Comparison of ENCODE assay signal across 16 cellular contexts in the genomic region with DNA sequence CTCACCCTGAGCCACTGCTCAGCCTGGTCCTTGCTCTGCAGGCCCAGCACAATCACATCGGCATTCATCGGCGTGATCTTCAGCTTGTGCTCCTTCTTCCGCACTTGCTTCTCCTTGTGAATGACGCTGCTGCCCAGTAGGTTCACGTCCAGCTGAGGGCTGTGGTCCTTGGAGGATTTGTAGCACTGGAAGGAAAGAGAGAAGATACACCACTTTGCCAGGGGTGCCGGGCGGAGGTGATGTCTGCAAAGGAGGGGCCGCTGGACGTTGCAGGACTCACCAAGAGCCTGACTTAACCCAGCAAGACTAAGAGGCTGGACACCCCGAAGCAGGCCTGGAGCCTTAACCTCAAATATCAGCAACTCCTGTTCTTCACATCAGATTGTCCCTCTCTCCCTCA.
A peak's percentile ranks its signal among the peaks of the same experiment; 100 is the strongest.
DNase-seq lines count a peak whose midpoint lies in the region; ATAC-seq, FAIRE-seq and TF ChIP-seq lines count a peak whose summit lies in the region.
"Had no signal": no experiment of that assay in that cellular context is flagged by ENCODE, and none has a peak within 500 bp of the region (broad histone marks: within the 10 kb centered on the region; RNA-seq: fewer than 3 reads in every experiment).

No MANE protein-coding gene starts in this region.

- H3K27ac ChIP-seq in Peyer's patch: no peak overlapping the region
- no peak overlapping the region for H3K27ac ChIP-seq in astrocyte (ENCODE audit: low read depth, low read length)
- H3K27ac ChIP-seq: A549, C4-2B had no signal

- peak overlapping the region; percentile 37 for H3K27ac Mint-ChIP-seq in astrocyte (ENCODE audit: unreplicated experiment)
- no peak overlapping the region for H3K27ac Mint-ChIP-seq in activated T-helper 17 cell treated with anti-CD3 and anti-CD28 coated beads, Interleukin-2, amount 50 U/mL, for 72 hours
- H3K27ac Mint-ChIP-seq: CD4-positive, alpha-beta memory T cell had no signal

- ATAC-seq in sciatic nerve: no peak
- ATAC-seq in activated T-helper 17 cell treated with anti-CD3 and anti-CD28 coated beads, Interleukin-2, amount 50 U/mL, for 72 hours (replicated peaks): no peak
- ATAC-seq in GM18498 (IDR thresholded peaks at IDR 0.05; ENCODE audit: unreplicated experiment): no peak
- no peak for ATAC-seq in SK-N-SH treated with all-trans-retinoic acid at 6 μM for 48 hours
- no peak for ATAC-seq in GM19467 (IDR thresholded peaks at IDR 0.05; ENCODE audit: unreplicated experiment)
- ATAC-seq: A549, GM12878 had no signal

- DNase-seq in Peyer's patch (peak in 2 of 3 donors; percentile 37), astrocyte (ENCODE audit: low read depth) (no peak), islet precursor cell (peak; percentile 29), sciatic nerve (ENCODE audit: low spot score) (peak; percentile 39)
- DNase-seq: BE2C; CD4-positive, alpha-beta memory T cell; DMS79 had no signal

- TF ChIP-seq CTCF in Peyer's patch (IDR thresholded peaks at IDR 0.05) (no peak), astrocyte (IDR thresholded peaks at IDR 0.05; ENCODE audit: insufficient read depth, low read depth, low read length) (no peak)

- no peaks in the 10 kb centered on the region for H4K20me1 ChIP-seq in astrocyte (ENCODE audit: insufficient read depth, low read length)

- no peak overlapping the region for H3K4me2 ChIP-seq in astrocyte (ENCODE audit: low read length)
- H3K4me2 ChIP-seq: A549 had no signal

- TF ChIP-seq POLR2A in Peyer's patch (IDR thresholded peaks at IDR 0.05): no peak

- no peaks in the 10 kb centered on the region for H3K27me3 ChIP-seq in Peyer's patch
- H3K27me3 ChIP-seq in astrocyte (ENCODE audit: insufficient read depth, low read length): no peaks in the 10 kb centered on the region
- H3K27me3 ChIP-seq: BE2C had no signal

- H2AFZ ChIP-seq in astrocyte (ENCODE audit: low read depth, low read length): no peak overlapping the region

- H3K4me1 ChIP-seq in Peyer's patch: no peaks in the 10 kb centered on the region
- H3K4me1 ChIP-seq in astrocyte (ENCODE audit: insufficient read depth, low read length): peaks cover 10% of the 10 kb centered on the region
- H3K4me1 ChIP-seq: A549, BE2C, HAP-1 had no signal

- H3K36me3 Mint-ChIP-seq in astrocyte (ENCODE audit: low read depth, unreplicated experiment): peaks cover 8% of the 10 kb centered on the region
- no peaks in the 10 kb centered on the region for H3K36me3 Mint-ChIP-seq in activated T-helper 17 cell treated with anti-CD3 and anti-CD28 coated beads, Interleukin-2, amount 50 U/mL, for 72 hours (ENCODE audit: low read depth)
- H3K36me3 Mint-ChIP-seq: CD4-positive, alpha-beta memory T cell had no signal

- H3K79me2 ChIP-seq in astrocyte (ENCODE audit: insufficient read depth, low read length): no peaks in the 10 kb centered on the region

- no peak for FAIRE-seq in astrocyte (lab: Jason Lieb, UNC)
- FAIRE-seq: A549, GM12878, H1 had no signal

- no peak overlapping the region for H3K4me3 ChIP-seq in Peyer's patch
- no peak overlapping the region for H3K4me3 ChIP-seq in astrocyte (ENCODE audit: insufficient read depth, low read depth, low read length)
- H3K4me3 ChIP-seq: A549, GM12878, HAP-1 had no signal

- H3K27me3 Mint-ChIP-seq in astrocyte (ENCODE audit: low read depth, unreplicated experiment): no peaks in the 10 kb centered on the region
- peaks cover 9% of the 10 kb centered on the region for H3K27me3 Mint-ChIP-seq in activated T-helper 17 cell treated with anti-CD3 and anti-CD28 coated beads, Interleukin-2, amount 50 U/mL, for 72 hours

- no peaks in the 10 kb centered on the region for H3K9me3 Mint-ChIP-seq in astrocyte (ENCODE audit: unreplicated experiment)
- H3K9me3 Mint-ChIP-seq in activated T-helper 17 cell treated with anti-CD3 and anti-CD28 coated beads, Interleukin-2, amount 50 U/mL, for 72 hours: no peaks in the 10 kb centered on the region
- H3K9me3 Mint-ChIP-seq: CD4-positive, alpha-beta memory T cell had no signal

- intact Hi-C loops in sciatic nerve (cut with DNase I): no loop called here

- H3K9me3 ChIP-seq in Peyer's patch (no peaks in the 10 kb centered on the region), astrocyte (ENCODE audit: insufficient read depth, low read depth, low read length) (no peaks in the 10 kb centered on the region)
- H3K9me3 ChIP-seq: A549, BE2C, HAP-1 had no signal

- H3K9ac ChIP-seq in astrocyte (ENCODE audit: low read length): no peak overlapping the region

- H3K4me3 Mint-ChIP-seq in astrocyte (ENCODE audit: unreplicated experiment): no peak overlapping the region
- H3K4me3 Mint-ChIP-seq in activated T-helper 17 cell treated with anti-CD3 and anti-CD28 coated beads, Interleukin-2, amount 50 U/mL, for 72 hours: no peak overlapping the region
- H3K4me3 Mint-ChIP-seq: CD4-positive, alpha-beta memory T cell had no signal

- peaks cover 13% of the 10 kb centered on the region for H3K4me1 Mint-ChIP-seq in astrocyte (ENCODE audit: low read depth, unreplicated experiment)
- no peaks in the 10 kb centered on the region for H3K4me1 Mint-ChIP-seq in activated T-helper 17 cell treated with anti-CD3 and anti-CD28 coated beads, Interleukin-2, amount 50 U/mL, for 72 hours
- H3K4me1 Mint-ChIP-seq: CD4-positive, alpha-beta memory T cell had no signal

- H3K36me3 ChIP-seq in Peyer's patch: peaks cover 0 to 12% (median 0%) of the 10 kb centered on the region in 3 donors
- H3K36me3 ChIP-seq in astrocyte (ENCODE audit: insufficient read depth, low read length): no peaks in the 10 kb centered on the region
- H3K36me3 ChIP-seq: BE2C, HAP-1 had no signal

TF ChIP-seq in SK-N-SH treated with all-trans-retinoic acid at 6 μM for 48 hours, 23 proteins besides CTCF, POLR2A, EP300 and RAD21 (continues in another document):
- TF ChIP-seq RARB (CRISPR knock-in tag; IDR thresholded peaks at IDR 0.05) (no peak), ZNF565 (CRISPR knock-in tag; conservative IDR thresholded peaks at IDR 0.05; ENCODE audit: low read depth) (no peak), ESRRG (CRISPR knock-in tag; IDR thresholded peaks at IDR 0.05) (no peak), OSR1 (CRISPR knock-in tag; IDR thresholded peaks at IDR 0.05) (no peak), BACH2 (CRISPR knock-in tag; IDR thresholded peaks at IDR 0.05; ENCODE audit: borderline replicate concordance) (no peak), ARNTL (CRISPR knock-in tag; IDR thresholded peaks at IDR 0.05; ENCODE audit: borderline replicate concordance, low read depth) (no peak), ZNF70 (CRISPR knock-in tag; IDR thresholded peaks at IDR 0.05) (no peak), CSDC2 (CRISPR knock-in tag; IDR thresholded peaks at IDR 0.05) (no peak), ZNF8 (CRISPR knock-in tag; IDR thresholded peaks at IDR 0.05) (no peak), TCF4 (CRISPR knock-in tag; IDR thresholded peaks at IDR 0.05; ENCODE audit: borderline replicate concordance) (no peak)
- TF ChIP-seq, protein P1, sequence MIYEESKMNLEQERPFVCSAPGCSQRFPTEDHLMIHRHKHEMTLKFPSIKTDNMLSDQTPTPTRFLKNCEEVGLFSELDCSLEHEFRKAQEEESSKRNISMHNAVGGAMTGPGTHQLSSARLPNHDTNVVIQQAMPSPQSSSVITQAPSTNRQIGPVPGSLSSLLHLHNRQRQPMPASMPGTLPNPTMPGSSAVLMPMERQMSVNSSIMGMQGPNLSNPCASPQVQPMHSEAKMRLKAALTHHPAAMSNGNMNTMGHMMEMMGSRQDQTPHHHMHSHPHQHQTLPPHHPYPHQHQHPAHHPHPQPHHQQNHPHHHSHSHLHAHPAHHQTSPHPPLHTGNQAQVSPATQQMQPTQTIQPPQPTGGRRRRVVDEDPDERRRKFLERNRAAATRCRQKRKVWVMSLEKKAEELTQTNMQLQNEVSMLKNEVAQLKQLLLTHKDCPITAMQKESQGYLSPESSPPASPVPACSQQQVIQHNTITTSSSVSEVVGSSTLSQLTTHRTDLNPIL (CRISPR knock-in tag; IDR thresholded peaks at IDR 0.05; ENCODE audit: low read depth): no peak
- TF ChIP-seq, protein P2, sequence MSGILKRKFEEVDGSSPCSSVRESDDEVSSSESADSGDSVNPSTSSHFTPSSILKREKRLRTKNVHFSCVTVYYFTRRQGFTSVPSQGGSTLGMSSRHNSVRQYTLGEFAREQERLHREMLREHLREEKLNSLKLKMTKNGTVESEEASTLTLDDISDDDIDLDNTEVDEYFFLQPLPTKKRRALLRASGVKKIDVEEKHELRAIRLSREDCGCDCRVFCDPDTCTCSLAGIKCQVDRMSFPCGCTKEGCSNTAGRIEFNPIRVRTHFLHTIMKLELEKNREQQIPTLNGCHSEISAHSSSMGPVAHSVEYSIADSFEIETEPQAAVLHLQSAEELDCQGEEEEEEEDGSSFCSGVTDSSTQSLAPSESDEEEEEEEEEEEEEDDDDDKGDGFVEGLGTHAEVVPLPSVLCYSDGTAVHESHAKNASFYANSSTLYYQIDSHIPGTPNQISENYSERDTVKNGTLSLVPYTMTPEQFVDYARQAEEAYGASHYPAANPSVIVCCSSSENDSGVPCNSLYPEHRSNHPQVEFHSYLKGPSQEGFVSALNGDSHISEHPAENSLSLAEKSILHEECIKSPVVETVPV (CRISPR knock-in tag; IDR thresholded peaks at IDR 0.05): no peak
- TF ChIP-seq, protein P3, sequence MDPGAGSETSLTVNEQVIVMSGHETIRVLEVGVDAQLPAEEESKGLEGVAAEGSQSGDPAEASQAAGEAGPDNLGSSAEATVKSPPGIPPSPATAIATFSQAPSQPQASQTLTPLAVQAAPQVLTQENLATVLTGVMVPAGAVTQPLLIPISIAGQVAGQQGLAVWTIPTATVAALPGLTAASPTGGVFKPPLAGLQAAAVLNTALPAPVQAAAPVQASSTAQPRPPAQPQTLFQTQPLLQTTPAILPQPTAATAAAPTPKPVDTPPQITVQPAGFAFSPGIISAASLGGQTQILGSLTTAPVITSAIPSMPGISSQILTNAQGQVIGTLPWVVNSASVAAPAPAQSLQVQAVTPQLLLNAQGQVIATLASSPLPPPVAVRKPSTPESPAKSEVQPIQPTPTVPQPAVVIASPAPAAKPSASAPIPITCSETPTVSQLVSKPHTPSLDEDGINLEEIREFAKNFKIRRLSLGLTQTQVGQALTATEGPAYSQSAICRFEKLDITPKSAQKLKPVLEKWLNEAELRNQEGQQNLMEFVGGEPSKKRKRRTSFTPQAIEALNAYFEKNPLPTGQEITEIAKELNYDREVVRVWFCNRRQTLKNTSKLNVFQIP (CRISPR knock-in tag; IDR thresholded peaks at IDR 0.05; ENCODE audit: borderline replicate concordance, low read depth): no peak
